In genomic region chr14:24441904-24442239, GRCh38 we compare ENCODE assay signal across 1 cellular context.
TF ChIP-seq lines count a peak whose summit lies in the region.

No MANE protein-coding gene starts in this region.

TF ChIP-seq in H1, 55 proteins besides CTCF, POLR2A, EP300 and RAD21:
- TF ChIP-seq CHD2 (IDR thresholded peaks at IDR 0.05; ENCODE audit: low read length) (no peak), CEBPB (IDR thresholded peaks at IDR 0.05; ENCODE audit: low read depth, low read length) (no peak), SIRT6 (IDR thresholded peaks at IDR 0.05; ENCODE audit: low read length) (no peak), KDM4A (IDR thresholded peaks at IDR 0.05; ENCODE audit: low read depth, low read length, severe bottlenecking) (peak; percentile 15), NANOG (IDR thresholded peaks at IDR 0.05; ENCODE audit: insufficient read depth, low read depth, low read length, poor library complexity, severe bottlenecking) (no peak), RBBP5 (IDR thresholded peaks at IDR 0.05; ENCODE audit: borderline replicate concordance, low read depth, low read length) (no peak; the same call in 1 of the 2 replicates), E2F6 (IDR thresholded peaks at IDR 0.05) (no peak), MAX (IDR thresholded peaks at IDR 0.05) (peak; percentile 69; the same call in 1 of the 2 replicates), JUND (IDR thresholded peaks at IDR 0.05; ENCODE audit: low read length) (no peak), ATF2 (IDR thresholded peaks at IDR 0.05; ENCODE audit: low read length) (no peak)
TF ChIP-seq in H1: peak in this region for 2.
